In genomic region chr10:1058017-1058416, GRCh38 we compare ENCODE assay signal across 10 cellular contexts. TPM values are rescaled to one million over a fixed set of nuclear protein-coding genes. Genes with fewer than 3 reads are reported as not detected.
DNase-seq lines count a peak whose midpoint lies in the region; ATAC-seq and TF ChIP-seq lines count a peak whose summit lies in the region.
"Had no signal": no experiment of that assay in that cellular context is flagged by ENCODE, and none has a peak within 500 bp of the region (broad histone marks: within the 10 kb centered on the region; RNA-seq: fewer than 3 reads in every experiment).

No MANE protein-coding gene starts in this region.

- no peaks in the 10 kb centered on the region for H3K27me3 Mint-ChIP-seq in activated CD4-positive, alpha-beta T cell treated with anti-CD3 and anti-CD28 coated beads for 36 hours
- no peaks in the 10 kb centered on the region for H3K27me3 Mint-ChIP-seq in T-cell

- CTCF ChIA-PET in activated CD4-positive, alpha-beta T cell treated with anti-CD3 and anti-CD28 coated beads for 36 hours (lab: Charles Lee), result interaction anchor here (1.0 kb wide), 1 partner anchor 15 kb away, joined by 3 read pairs; no protein-coding TSS in a partner anchor
- CTCF ChIA-PET in T-cell (lab: Charles Lee), result no interaction called here

- H3K9me3 Mint-ChIP-seq in activated CD4-positive, alpha-beta T cell treated with anti-CD3 and anti-CD28 coated beads for 36 hours (ENCODE audit: low read depth), result no peaks in the 10 kb centered on the region
- H3K9me3 Mint-ChIP-seq in T-cell, result no peaks in the 10 kb centered on the region

- no peaks in the 10 kb centered on the region for H3K9me3 ChIP-seq in cardiac muscle cell (ENCODE audit: low read depth)
- no peaks in the 10 kb centered on the region for H3K9me3 ChIP-seq in gastrocnemius medialis

- H3K4me1 Mint-ChIP-seq in activated CD4-positive, alpha-beta T cell treated with anti-CD3 and anti-CD28 coated beads for 36 hours, result peaks cover 78% of the 10 kb centered on the region
- H3K4me1 Mint-ChIP-seq in T-cell, result peaks cover 84 to 95% (median 92%) of the 10 kb centered on the region in 3 donors

- H3K27ac Mint-ChIP-seq in activated CD4-positive, alpha-beta T cell treated with anti-CD3 and anti-CD28 coated beads for 36 hours, result peak overlapping the region; percentile 89
- H3K27ac Mint-ChIP-seq in T-cell, result peak overlapping the region; percentile 83 to 90

- H3K36me3 ChIP-seq in cardiac muscle cell (no peaks in the 10 kb centered on the region), gastrocnemius medialis (peaks cover 0 to 9% of the 10 kb centered on the region in 2 donors)

- TF ChIP-seq CTCF in cardiac muscle cell (IDR thresholded peaks at IDR 0.05; ENCODE audit: low read depth, low read length) (no peak), gastrocnemius medialis (IDR thresholded peaks at IDR 0.05 in 4 of 5, conservative IDR thresholded peaks at IDR 0.05 in 1 of 5) (no peak)

- H3K4me3 ChIP-seq in cardiac muscle cell (no peak overlapping the region), gastrocnemius medialis (peak overlapping the region in 2 of 4 donors; percentile 84 to 99)

- H3K4me3 Mint-ChIP-seq in activated CD4-positive, alpha-beta T cell treated with anti-CD3 and anti-CD28 coated beads for 36 hours, result peak overlapping the region; percentile 94
- peak overlapping the region; percentile 93 to 98 (median 95) for H3K4me3 Mint-ChIP-seq in T-cell

- H3K27me3 ChIP-seq in cardiac muscle cell (no peaks in the 10 kb centered on the region), gastrocnemius medialis (no peaks in the 10 kb centered on the region)

- peaks cover 19% of the 10 kb centered on the region for H3K4me1 ChIP-seq in cardiac muscle cell (ENCODE audit: low read depth)
- peaks cover 52 to 71% of the 10 kb centered on the region in 2 donors for H3K4me1 ChIP-seq in gastrocnemius medialis

- intact Hi-C loops in activated CD4-positive, alpha-beta T cell treated with anti-CD3 and anti-CD28 coated beads for 36 hours (cut with DNase I, micrococcal nuclease), result no loop called here
- intact Hi-C loops in gastrocnemius medialis (cut with DNase I; ENCODE audit: low total_unique reads), result no loop called here

- ATAC-seq in activated CD4-positive, alpha-beta T cell treated with anti-CD3 and anti-CD28 coated beads for 36 hours, result no peak
- ATAC-seq in T-cell (replicated peaks in 1 of 4) (no peak), gastrocnemius medialis (peak in 1 of 2 donors; percentile 52), GM21737 (IDR thresholded peaks at IDR 0.05; ENCODE audit: unreplicated experiment) (no peak)

- POLR2A ChIA-PET in activated CD4-positive, alpha-beta T cell treated with anti-CD3 and anti-CD28 coated beads for 36 hours (lab: Charles Lee), result interaction anchor here (2.5 kb wide), 1 partner anchor 9 kb away, joined by 9 read pairs; the partner anchor contains the start of gene IDI1
- POLR2A ChIA-PET in T-cell (lab: Charles Lee), result interaction anchor here in 1 of 2 donors (0.8 to 1.4 kb wide), 2 partner anchors 9 to 11 kb away, joined by 4 to 6 read pairs; partner anchors contain the start of gene IDI1

- peak overlapping the region; percentile 27 for H3K27ac ChIP-seq in cardiac muscle cell
- peak overlapping the region; percentile 96 to 100 (median 98) for H3K27ac ChIP-seq in gastrocnemius medialis

- no peak for TF ChIP-seq POLR2A in gastrocnemius medialis (IDR thresholded peaks at IDR 0.05)

- peaks cover 23% of the 10 kb centered on the region for H3K36me3 Mint-ChIP-seq in activated CD4-positive, alpha-beta T cell treated with anti-CD3 and anti-CD28 coated beads for 36 hours (ENCODE audit: low read depth)
- peaks cover 13% of the 10 kb centered on the region for H3K36me3 Mint-ChIP-seq in T-cell

- no peak for DNase-seq in activated CD4-positive, alpha-beta T cell treated with anti-CD3 and anti-CD28 coated beads for 36 hours
- no peak for DNase-seq in activated CD4-positive, alpha-beta T cell treated with anti-CD3 and anti-CD28 coated beads for 1 hour
- DNase-seq in T-cell, result no peak
- no peak for DNase-seq in cardiac muscle cell (ENCODE audit: low read depth in 1 of 2, low spot score in 1 of 2)
- DNase-seq in gastrocnemius medialis, result peak in 1 of 2 donors; percentile 55
- DNase-seq in NCI-H524 (lab: John Stamatoyannopoulos, UW), result no peak
- DNase-seq in stimulated activated CD4-positive, alpha-beta T cell treated with anti-CD3 and anti-CD28 coated beads, Interleukin-2, amount 100 ng/mL, for 48 hours, result no peak
- DNase-seq: NCI-H1092 had no signal

- in situ Hi-C loops in gastrocnemius medialis (cut with MboI; ENCODE audit: low sequenced_read_pairs in 4 of 4), result loop anchor here in 1 of 4 donors (10.0 kb wide), 1 partner anchor 123 kb away; the partner anchor contains the start of gene LARP4B

RNA-seq across cellular contexts. Expression of gene WDR37, which starts 1.8 kb away (rescaled TPM):
- total RNA-seq in activated CD4-positive, alpha-beta T cell treated with anti-CD3 and anti-CD28 coated beads for 36 hours, result 10 to 100 TPM; 16.3 to 16.8 TPM
- 10 to 100 TPM; 34.6 to 40.4 (median 37.3) TPM for total RNA-seq in T-cell
- total RNA-seq in cardiac muscle cell, result 13.0 and 14.6 TPM in 2 replicates
- 15.7 and 16.7 TPM in 2 replicates for polyA plus RNA-seq in cardiac muscle cell
- 10 to 100 TPM; 18.4 to 26.2 (median 23.2) TPM for total RNA-seq in gastrocnemius medialis

RNA-seq across cellular contexts. Expression of gene IDI1, which starts 9.1 kb away (rescaled TPM):
- total RNA-seq in activated CD4-positive, alpha-beta T cell treated with anti-CD3 and anti-CD28 coated beads for 36 hours, result 10 to 100 TPM; 40.4 to 66.0 TPM
- total RNA-seq in T-cell (100 to 1,000 TPM in 2 of 5 donors, 10 to 100 TPM in 3; 26.2 to 166 (median 32.8) TPM), cardiac muscle cell (39.1 and 95.8 TPM in 2 replicates), gastrocnemius medialis (10 to 100 TPM; 48.3 to 66.8 (median 66.5) TPM)
- 73.8 and 182 TPM in 2 replicates for polyA plus RNA-seq in cardiac muscle cell

RNA-seq across cellular contexts. Expression of gene IDI2, which starts 32.4 kb away (rescaled TPM):
- not detected for total RNA-seq in activated CD4-positive, alpha-beta T cell treated with anti-CD3 and anti-CD28 coated beads for 36 hours
- total RNA-seq in T-cell, result not detected
- total RNA-seq in cardiac muscle cell, result not detected in 2 replicates
- polyA plus RNA-seq in cardiac muscle cell, result 0.20 TPM in 1 of 2 replicates, not detected in the other
- 100 to 1,000 TPM in 2 of 4 donors, 10 to 100 TPM in 2; 43.7 to 204 (median 86.7) TPM for total RNA-seq in gastrocnemius medialis
- total RNA-seq: T-helper 2 cell treated with Interferon-gamma antibody and Interleukin-4, amounts not matched to agents 100 ng/mL and 5 ng/mL, for 36 hours had no signal

Comparison
In these comparisons a context has a peak if more than half of its experiments do, and no peak if none do; other contexts are left out.
1. RNA of gene IDI2, which starts 32.4 kb away (total RNA-seq): 43.7 to 204 TPM in gastrocnemius medialis; not detected in cardiac muscle cell, not detected in activated CD4-positive, alpha-beta T cell treated with anti-CD3 and anti-CD28 coated beads for 36 hours and not detected in T-cell; every median in the first group is over 10 times any median in the second.